ENCODE assay signal across 1 cellular context in genomic region chr9:124852829-124853531, GRCh38.
TF ChIP-seq lines count a peak whose summit lies in the region.

TSS of gene WDR38 (plus strand) at chr9:124853460. CDS start at chr9:124853532, 72 bp downstream.

TF ChIP-seq in H1, 55 proteins besides CTCF, POLR2A, EP300 and RAD21 (continued from another document):
- TF ChIP-seq EZH2 (IDR thresholded peaks at IDR 0.05; ENCODE audit: low read depth, low read length, severe bottlenecking) (no peak), CHD2 (IDR thresholded peaks at IDR 0.05; ENCODE audit: low read length) (no peak), POU5F1 (IDR thresholded peaks at IDR 0.05; ENCODE audit: low read depth, low read length) (no peak), TBP (IDR thresholded peaks at IDR 0.05; ENCODE audit: low read depth, low read length) (peak; percentile 35; the same call in 1 of the 2 replicates), FOSL1 (IDR thresholded peaks at IDR 0.05; ENCODE audit: insufficient read depth, low read depth, low read length) (no peak), CBX8 (IDR thresholded peaks at IDR 0.05; ENCODE audit: borderline replicate concordance, low read depth, low read length) (no peak), KDM5A (IDR thresholded peaks at IDR 0.05; ENCODE audit: low read length) (peak; percentile 95), PHF8 (conservative IDR thresholded peaks at IDR 0.05; ENCODE audit: low read depth, low read length) (no peak; the same call in 1 of the 2 replicates), RNF2 (IDR thresholded peaks at IDR 0.05; ENCODE audit: borderline replicate concordance, low read depth, low read length, missing control alignments, poor library complexity, severe bottlenecking) (no peak), SP1 (IDR thresholded peaks at IDR 0.05; ENCODE audit: low read depth, low read length) (no peak), ATF3 (IDR thresholded peaks at IDR 0.05; ENCODE audit: insufficient read depth, low read depth, low read length) (no peak), USF2 (IDR thresholded peaks at IDR 0.05; ENCODE audit: low read length) (no peak), ASH2L (IDR thresholded peaks at IDR 0.05; ENCODE audit: low read length) (peak; percentile 46), BRCA1 (IDR thresholded peaks at IDR 0.05; ENCODE audit: low read depth, low read length) (no peak), CREB1 (IDR thresholded peaks at IDR 0.05) (peak; percentile 39; the same call in 1 of the 2 replicates), CTBP2 (IDR thresholded peaks at IDR 0.05; ENCODE audit: borderline replicate concordance, insufficient read depth, insufficient read length, low read length) (no peak), CHD1 (IDR thresholded peaks at IDR 0.05; ENCODE audit: low read depth, low read length) (no peak), GTF2F1 (IDR thresholded peaks at IDR 0.05; ENCODE audit: borderline replicate concordance, low read depth, low read length) (no peak), HDAC2 (IDR thresholded peaks at IDR 0.05; ENCODE audit: borderline replicate concordance in 1 of 2, low read depth in 2 of 2, low read length in 2 of 2) (peak; percentile 7 to 87; a peak in 1 of 4 replicates), TAF7 (optimal IDR thresholded peaks at IDR 0.05; ENCODE audit: borderline replicate concordance, low read depth, low read length) (peak; percentile 20), ATF2 (IDR thresholded peaks at IDR 0.05; ENCODE audit: low read length) (no peak), HDAC6 (IDR thresholded peaks at IDR 0.05; ENCODE audit: low read depth, low read length) (no peak), KDM4A (IDR thresholded peaks at IDR 0.05; ENCODE audit: low read depth, low read length, severe bottlenecking) (peak; percentile 73), SP4 (IDR thresholded peaks at IDR 0.05; ENCODE audit: low read length) (no peak), RXRA (IDR thresholded peaks at IDR 0.05; ENCODE audit: insufficient read depth, low read depth, low read length) (no peak), SP2 (IDR thresholded peaks at IDR 0.05; ENCODE audit: low read length) (no peak), JUN (IDR thresholded peaks at IDR 0.05; ENCODE audit: low read depth, low read length) (no peak), MAX (IDR thresholded peaks at IDR 0.05) (peak; percentile 87), BCL11A (IDR thresholded peaks at IDR 0.05; ENCODE audit: low read depth in 2 of 2, low read length in 2 of 2) (no peak), POLR2AphosphoS5 (IDR thresholded peaks at IDR 0.05; ENCODE audit: low read depth, low read length) (no peak), SIN3A (conservative IDR thresholded peaks at IDR 0.05 in 1 of 2, IDR thresholded peaks at IDR 0.05 in 1 of 2; ENCODE audit: low read depth in 1 of 2, low read length in 2 of 2) (peak in 1 of 2 experiments; percentile 84; a peak in 1 of 4 replicates), E2F6 (IDR thresholded peaks at IDR 0.05) (no peak), JUND (IDR thresholded peaks at IDR 0.05; ENCODE audit: low read length) (0 out of 2 replicates have a peak, but pooled peaks have one; percentile 7), KDM1A (IDR thresholded peaks at IDR 0.05; ENCODE audit: borderline replicate concordance, low read length) (peak; percentile 93), RFX5 (IDR thresholded peaks at IDR 0.05; ENCODE audit: borderline replicate concordance, low read depth, low read length) (no peak), EGR1 (IDR thresholded peaks at IDR 0.05; ENCODE audit: borderline replicate concordance, low read depth, low read length) (no peak), CHD7 (IDR thresholded peaks at IDR 0.05; ENCODE audit: insufficient replicate concordance, low read length) (no peak), YY1 (IDR thresholded peaks at IDR 0.05; ENCODE audit: low read depth, low read length) (peak; percentile 57; the same call in 1 of the 2 replicates), MAFK (IDR thresholded peaks at IDR 0.05; ENCODE audit: low read depth, low read length) (no peak), GABPA (IDR thresholded peaks at IDR 0.05; ENCODE audit: borderline replicate concordance, insufficient read depth, low read length) (no peak), TCF12 (IDR thresholded peaks at IDR 0.05; ENCODE audit: low read depth, low read length) (no peak), TAF1 (IDR thresholded peaks at IDR 0.05; ENCODE audit: low read depth, low read length) (no peak), SIX5 (IDR thresholded peaks at IDR 0.05; ENCODE audit: low read depth, low read length) (no peak), BACH1 (IDR thresholded peaks at IDR 0.05; ENCODE audit: low read length) (peak; percentile 66; the same call in 1 of the 2 replicates), NRF1 (IDR thresholded peaks at IDR 0.05; ENCODE audit: low read depth, low read length) (no peak)
TF ChIP-seq in H1: peak in this region for 13.
